Comparison of ENCODE assay signal across 12 cellular contexts in the genomic region with DNA sequence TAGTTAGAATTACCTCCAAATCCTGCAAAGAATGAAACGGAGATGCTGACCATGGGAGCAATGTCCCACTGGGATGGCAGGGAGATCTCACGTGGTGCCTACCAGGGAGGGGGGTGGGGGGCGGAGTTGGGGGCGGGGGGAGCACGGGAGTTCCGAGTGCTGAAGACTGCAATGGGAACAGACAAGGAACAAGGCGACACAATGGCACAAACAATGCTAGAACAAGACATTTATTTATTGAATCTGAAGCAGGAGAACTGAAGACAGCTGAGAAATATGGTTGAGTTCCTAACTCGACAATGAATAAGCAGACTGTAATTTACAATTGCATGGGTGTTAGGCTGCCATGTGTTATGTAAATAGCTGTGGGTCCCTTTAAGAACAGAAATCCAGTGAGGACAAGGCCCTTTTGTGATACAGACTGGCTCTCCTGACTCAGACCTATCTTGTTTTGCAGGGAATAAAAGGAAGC.
DNase-seq lines count a peak whose midpoint lies in the region; ATAC-seq and TF ChIP-seq lines count a peak whose summit lies in the region.
"Had no signal": no experiment of that assay in that cellular context is flagged by ENCODE, and none has a peak within 500 bp of the region (broad histone marks: within the 10 kb centered on the region; RNA-seq: fewer than 3 reads in every experiment).

No MANE protein-coding gene starts in this region.

- H3K4me1 Mint-ChIP-seq in neural crest cell, result peaks cover 36% of the 10 kb centered on the region
- peaks cover 19% of the 10 kb centered on the region for H3K4me1 Mint-ChIP-seq in activated T-helper 1 cell treated with anti-CD3 and anti-CD28 coated beads, Interleukin-12 subunit alpha, Interleukin-12 subunit beta, Interleukin-2, Interleukin-4 antibody, amounts not matched to agents 30 ng/mL and 10 ng/mL and 1 ng/mL, durations not matched to agents 14 hours and 24 hours and 36 hours (ENCODE audit: low read depth)

- H3K27me3 Mint-ChIP-seq in neural crest cell (ENCODE audit: low read depth), result no peaks in the 10 kb centered on the region
- H3K27me3 Mint-ChIP-seq in activated T-helper 1 cell treated with anti-CD3 and anti-CD28 coated beads, Interleukin-12 subunit alpha, Interleukin-12 subunit beta, Interleukin-2, Interleukin-4 antibody, amounts not matched to agents 30 ng/mL and 10 ng/mL and 1 ng/mL, durations not matched to agents 14 hours and 24 hours and 36 hours (ENCODE audit: insufficient read depth), result peaks cover 25% of the 10 kb centered on the region

- H3K4me3 Mint-ChIP-seq in neural crest cell, result peak overlapping the region; percentile 50
- H3K4me3 Mint-ChIP-seq in activated T-helper 1 cell treated with anti-CD3 and anti-CD28 coated beads, Interleukin-12 subunit alpha, Interleukin-12 subunit beta, Interleukin-2, Interleukin-4 antibody, amounts not matched to agents 30 ng/mL and 10 ng/mL and 1 ng/mL, durations not matched to agents 14 hours and 24 hours and 36 hours, result no peak overlapping the region

- no peak for ATAC-seq in HG02759 (IDR thresholded peaks at IDR 0.05; ENCODE audit: unreplicated experiment)
- ATAC-seq: HCT116 had no signal

- intact Hi-C loops in head of caudate nucleus (cut with DNase I), result loop anchor here (10.0 kb wide), 1 partner anchor 105 kb away; no protein-coding TSS in a partner anchor
- intact Hi-C loops in activated T-helper 1 cell treated with anti-CD3 and anti-CD28 coated beads, Interleukin-12 subunit alpha, Interleukin-12 subunit beta, Interleukin-2, Interleukin-4 antibody, amounts not matched to agents 30 ng/mL and 10 ng/mL and 1 ng/mL, durations not matched to agents 14 hours and 24 hours and 36 hours (cut with micrococcal nuclease), result loop anchor here (5.0 to 10.0 kb wide), 2 partner anchors 648 to 725 kb away; no protein-coding TSS in a partner anchor

- DNase-seq in C1 segment of cervical spinal cord (lab: John Stamatoyannopoulos, UW) (peak in 10 of 14 donors; percentile 11 to 76 (median 42)), NCI-H748 treated with DMSO at 0.1 percent for 48 hours (lab: John Stamatoyannopoulos, UW) (peak; percentile 10), head of caudate nucleus (peak in 32 of 42 donors; percentile 11 to 80 (median 52)), neural crest cell (ENCODE audit: low read depth, low spot score) (peak; percentile 9), GM10248 (ENCODE audit: extremely low spot score) (no peak)
- DNase-seq in activated T-helper 1 cell treated with anti-CD3 and anti-CD28 coated beads, Interleukin-12 subunit alpha, Interleukin-12 subunit beta, Interleukin-2, Interleukin-4 antibody, amounts not matched to agents 30 ng/mL and 10 ng/mL and 1 ng/mL, durations not matched to agents 14 hours and 24 hours and 36 hours (ENCODE audit: low spot score), result no peak
- no peak for DNase-seq in stimulated activated CD4-positive, alpha-beta T cell treated with anti-CD3 and anti-CD28 coated beads, Interleukin-1b, Interleukin-23, amount 100 ng/mL, for 48 hours
- DNase-seq: NCI-H446; stimulated activated CD4-positive, alpha-beta T cell treated with anti-CD3 and anti-CD28 coated beads, Interleukin-4, amount 100 ng/mL, for 4 hours; upper lobe of left lung had no signal

- H3K27ac Mint-ChIP-seq in neural crest cell (ENCODE audit: unreplicated experiment), result peak overlapping the region; percentile 76
- no peak overlapping the region for H3K27ac Mint-ChIP-seq in activated T-helper 1 cell treated with anti-CD3 and anti-CD28 coated beads, Interleukin-12 subunit alpha, Interleukin-12 subunit beta, Interleukin-2, Interleukin-4 antibody, amounts not matched to agents 30 ng/mL and 10 ng/mL and 1 ng/mL, durations not matched to agents 14 hours and 24 hours and 36 hours

- CTCF ChIA-PET in GM10248 (lab: Yijun Ruan, JAX), result interaction anchor here (1.3 to 4.7 kb wide), 5 partner anchors 11 to 1300 kb away, joined by 3 to 28 read pairs (median 9); partner anchors contain the start of gene MINDY2

- no peaks in the 10 kb centered on the region for H3K9me3 Mint-ChIP-seq in neural crest cell
- no peaks in the 10 kb centered on the region for H3K9me3 Mint-ChIP-seq in activated T-helper 1 cell treated with anti-CD3 and anti-CD28 coated beads, Interleukin-12 subunit alpha, Interleukin-12 subunit beta, Interleukin-2, Interleukin-4 antibody, amounts not matched to agents 30 ng/mL and 10 ng/mL and 1 ng/mL, durations not matched to agents 14 hours and 24 hours and 36 hours

- H3K36me3 Mint-ChIP-seq in neural crest cell (ENCODE audit: low read depth), result no peaks in the 10 kb centered on the region
- H3K36me3 Mint-ChIP-seq in activated T-helper 1 cell treated with anti-CD3 and anti-CD28 coated beads, Interleukin-12 subunit alpha, Interleukin-12 subunit beta, Interleukin-2, Interleukin-4 antibody, amounts not matched to agents 30 ng/mL and 10 ng/mL and 1 ng/mL, durations not matched to agents 14 hours and 24 hours and 36 hours (ENCODE audit: low read depth), result no peaks in the 10 kb centered on the region

- TF ChIP-seq CTCF in neural crest cell (conservative IDR thresholded peaks at IDR 0.05) (no peak), GM10248 (IDR thresholded peaks at IDR 0.05; ENCODE audit: control extremely low read depth, extremely low read depth, low read depth, missing control alignments) (no peak)

- POLR2A ChIA-PET in GM10248 (lab: Yijun Ruan, JAX), result no interaction called here

Comparison
In these comparisons a context has a peak if more than half of its experiments do, and no peak if none do; other contexts are left out.
1. DNase-seq: peak in C1 segment of cervical spinal cord (10 of 14), NCI-H748 treated with DMSO at 0.1 percent for 48 hours (single experiment), head of caudate nucleus (32 of 42) and neural crest cell (single experiment); none in activated T-helper 1 cell treated with anti-CD3 and anti-CD28 coated beads, Interleukin-12 subunit alpha, Interleukin-12 subunit beta, Interleukin-2, Interleukin-4 antibody, amounts not matched to agents 30 ng/mL and 10 ng/mL and 1 ng/mL, durations not matched to agents 14 hours and 24 hours and 36 hours (single experiment), stimulated activated CD4-positive, alpha-beta T cell treated with anti-CD3 and anti-CD28 coated beads, Interleukin-1b, Interleukin-23, amount 100 ng/mL, for 48 hours (single experiment) and GM10248 (single experiment).